ENCODE assay signal across 12 cellular contexts in genomic region chr15:35810007-35810406, GRCh38.
DNase-seq lines count a peak whose midpoint lies in the region; ATAC-seq lines count a peak whose summit lies in the region.
"Had no signal": no experiment of that assay in that cellular context is flagged by ENCODE, and none has a peak within 500 bp of the region (broad histone marks: within the 10 kb centered on the region; RNA-seq: fewer than 3 reads in every experiment).

No MANE protein-coding gene starts in this region.

- DNase-seq in left ventricle myocardium superior (no peak), cardiac septum (ENCODE audit: low spot score) (no peak), left kidney (ENCODE audit: low read depth, low spot score) (peak; percentile 8), posterior vena cava (ENCODE audit: low spot score) (peak; percentile 37), foreskin melanocyte (no peak), activated gamma-delta T cell (lab: John Stamatoyannopoulos, UW) (no peak)
- DNase-seq: C1 segment of cervical spinal cord; CD4-positive, CD25-positive, alpha-beta regulatory T cell; CD8-positive, alpha-beta memory T cell; COR-L47; DMS 273 treated with DMSO at 0.1 percent for 48 hours; GM23248 had no signal

- intact Hi-C loops in left ventricle myocardium superior (cut with micrococcal nuclease) (no loop called here), cardiac septum (cut with DNase I) (no loop called here), posterior vena cava (cut with DNase I) (no loop called here)

- peak; percentile 42 for ATAC-seq in left ventricle myocardium superior

Comparison
In these comparisons a context has a peak if more than half of its experiments do, and no peak if none do; other contexts are left out.
1. DNase-seq: peak in left kidney (single experiment) and posterior vena cava (single experiment); none in left ventricle myocardium superior (single experiment), cardiac septum (single experiment), foreskin melanocyte (single experiment) and activated gamma-delta T cell (single experiment).